ENCODE assay signal across 16 cellular contexts in the genomic region with DNA sequence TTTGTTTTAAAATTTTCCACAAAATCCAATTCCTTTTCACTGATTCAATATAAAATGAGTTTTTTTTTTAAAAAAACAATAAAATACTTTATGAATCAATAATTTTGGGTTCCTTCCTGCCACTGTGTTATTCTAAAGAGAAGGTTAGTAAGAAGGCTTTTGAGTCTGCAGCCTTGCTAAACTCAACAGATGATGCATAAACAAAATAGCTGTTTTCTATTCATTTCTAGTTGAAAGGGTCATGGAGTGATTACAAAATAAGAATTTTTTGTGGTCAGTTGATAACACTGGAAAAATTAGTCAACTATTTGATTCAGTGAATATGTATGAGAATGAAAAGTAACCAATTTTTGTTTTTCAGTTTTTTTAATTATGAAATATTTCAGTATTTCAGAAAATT.
DNase-seq lines count a peak whose midpoint lies in the region; TF ChIP-seq lines count a peak whose summit lies in the region.
"Had no signal": no experiment of that assay in that cellular context is flagged by ENCODE, and none has a peak within 500 bp of the region (broad histone marks: within the 10 kb centered on the region; RNA-seq: fewer than 3 reads in every experiment).

No MANE protein-coding gene starts in this region.

- in situ Hi-C loops in HAP-1 (cut with MboI; ENCODE audit: low sequenced_read_pairs): no loop called here

- H3K4me1 ChIP-seq in skeletal muscle satellite cell (ENCODE audit: control insufficient read depth, insufficient read depth, low read length): peaks cover 15% of the 10 kb centered on the region
- no peaks in the 10 kb centered on the region for H3K4me1 ChIP-seq in ascending aorta
- H3K4me1 ChIP-seq in HAP-1: no peaks in the 10 kb centered on the region; the same call in 1 of the 2 replicates
- H3K4me1 ChIP-seq: A549 had no signal

- H3K36me3 ChIP-seq in skeletal muscle satellite cell (ENCODE audit: insufficient read depth, low read length) (no peaks in the 10 kb centered on the region), ascending aorta (no peaks in the 10 kb centered on the region), HAP-1 (replicated peaks) (no peaks in the 10 kb centered on the region)

- H3K9ac ChIP-seq in skeletal muscle satellite cell (ENCODE audit: low read depth, low read length): no peak overlapping the region

- intact Hi-C loops in ascending aorta (cut with DNase I): no loop called here

- DNase-seq in EL: peak; percentile 28
- peak; percentile 61 for DNase-seq in LHCN-M2 (ENCODE audit: low read depth)
- peak; percentile 51 for DNase-seq in fibroblast of mammary gland (ENCODE audit: low read depth)
- no peak for DNase-seq in ascending aorta (ENCODE audit: low spot score in 2 of 2)
- DNase-seq in stimulated activated naive CD4-positive, alpha-beta T cell (lab: John Stamatoyannopoulos, UW): no peak
- no peak for DNase-seq in HAP-1 (ENCODE audit: low spot score in 2 of 2)
- DNase-seq: Calu3, DMS53, H7, Karpas-422, NCI-H1105, NCI-H1694 treated with DMSO at 0.1 percent for 48 hours, NCI-H226, NCI-H524 treated with DMSO at 0.1 percent for 48 hours had no signal

- no peak overlapping the region for H3K27ac ChIP-seq in ascending aorta
- H3K27ac ChIP-seq: A549 had no signal

- no peak overlapping the region for H3K4me3 ChIP-seq in fibroblast of mammary gland (ENCODE audit: control insufficient read depth, low read depth, low read length)
- no peak overlapping the region for H3K4me3 ChIP-seq in skeletal muscle satellite cell (ENCODE audit: low read length)
- H3K4me3 ChIP-seq in ascending aorta: no peak overlapping the region
- no peak overlapping the region for H3K4me3 ChIP-seq in HAP-1
- H3K4me3 ChIP-seq: A549 had no signal

- peak overlapping the region; percentile 6 for H3K4me2 ChIP-seq in skeletal muscle satellite cell (ENCODE audit: low read length)
- H3K4me2 ChIP-seq: A549 had no signal

- H3K9me3 ChIP-seq in skeletal muscle satellite cell (replicated peaks; ENCODE audit: low read length) (no peaks in the 10 kb centered on the region), ascending aorta (no peaks in the 10 kb centered on the region), HAP-1 (no peaks in the 10 kb centered on the region)
- H3K9me3 ChIP-seq: A549 had no signal

- no peak for TF ChIP-seq CTCF in fibroblast of mammary gland (conservative IDR thresholded peaks at IDR 0.05; ENCODE audit: control insufficient read depth, insufficient read depth, low read depth, low read length)
- no peak for TF ChIP-seq CTCF in ascending aorta (IDR thresholded peaks at IDR 0.05)

- H3K27me3 ChIP-seq in skeletal muscle satellite cell (ENCODE audit: control insufficient read depth, insufficient read depth, low read length) (no peaks in the 10 kb centered on the region), ascending aorta (no peaks in the 10 kb centered on the region), HAP-1 (ENCODE audit: low read depth) (no peaks in the 10 kb centered on the region)

Comparison
In these comparisons a context has a peak if more than half of its experiments do, and no peak if none do; other contexts are left out.
1. DNase-seq: peak in EL (single experiment), LHCN-M2 (single experiment) and fibroblast of mammary gland (single experiment); none in ascending aorta (0 of 2), stimulated activated naive CD4-positive, alpha-beta T cell (0 of 6) and HAP-1 (0 of 2).